ENCODE assay signal across 2 cellular contexts in genomic region chr19:50500753-50501151, GRCh38.
A peak's percentile ranks its signal among the peaks of the same experiment; 100 is the strongest.
TF ChIP-seq lines count a peak whose summit lies in the region.

No MANE protein-coding gene starts in this region.

TF ChIP-seq in H1, 55 proteins besides CTCF, POLR2A, EP300 and RAD21:
- TF ChIP-seq ATF3 (IDR thresholded peaks at IDR 0.05; ENCODE audit: insufficient read depth, low read depth, low read length) = no peak
- TF ChIP-seq SRF (IDR thresholded peaks at IDR 0.05; ENCODE audit: low read depth, low read length) = peak; percentile 64

TF ChIP-seq in HepG2, 621 proteins besides CTCF, POLR2A, EP300 and RAD21:
- TF ChIP-seq ZNF180 (CRISPR knock-in tag; IDR thresholded peaks at IDR 0.05; ENCODE audit: borderline replicate concordance, low read depth) (no peak), ZNF280B (CRISPR knock-in tag; IDR thresholded peaks at IDR 0.05; ENCODE audit: borderline replicate concordance) (no peak), NR1H2 (CRISPR knock-in tag; IDR thresholded peaks at IDR 0.05; ENCODE audit: borderline replicate concordance, low read depth) (no peak), TARDBP (CRISPR knock-in tag; IDR thresholded peaks at IDR 0.05) (no peak), ZNF44 (CRISPR knock-in tag; IDR thresholded peaks at IDR 0.05) (no peak), PRDM4 (CRISPR knock-in tag; IDR thresholded peaks at IDR 0.05; ENCODE audit: borderline replicate concordance) (no peak), ZNF710 (CRISPR knock-in tag; IDR thresholded peaks at IDR 0.05; ENCODE audit: borderline replicate concordance) (no peak), RBFOX2 (IDR thresholded peaks at IDR 0.05; ENCODE audit: low read depth, low read length) (no peak)
